ENCODE assay signal across 30 cellular contexts in the genomic region with DNA sequence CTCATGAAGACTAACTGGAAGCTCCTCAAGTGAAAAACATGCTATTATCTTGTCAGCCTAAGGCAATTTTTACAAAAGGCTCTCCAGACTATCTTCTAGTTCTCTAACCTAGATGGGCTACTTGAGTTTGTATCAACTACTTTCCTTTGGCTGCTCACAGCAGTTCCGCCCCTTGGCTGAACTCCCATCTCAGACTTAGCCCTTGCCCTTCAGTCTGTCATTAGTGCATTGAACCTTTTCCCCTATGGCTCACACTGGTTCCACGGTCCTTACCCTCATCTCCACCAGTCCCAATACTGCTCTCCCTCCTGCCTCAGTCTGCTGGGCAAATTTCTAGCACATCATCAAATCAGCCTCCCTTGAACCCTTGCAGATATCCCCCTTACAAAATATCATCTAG.
"Had no signal": no experiment of that assay in that cellular context is flagged by ENCODE, and none has a peak within 500 bp of the region (broad histone marks: within the 10 kb centered on the region; RNA-seq: fewer than 3 reads in every experiment).

No MANE protein-coding gene starts in this region.

- H3K4me3 ChIP-seq: adrenal gland, body of pancreas, esophagus muscularis mucosa, gastrocnemius medialis had no signal

- H3K36me3 ChIP-seq: adrenal gland, esophagus muscularis mucosa, gastrocnemius medialis had no signal

- H3K27ac ChIP-seq: adrenal gland, body of pancreas, esophagus muscularis mucosa, foreskin keratinocyte, gastrocnemius medialis had no signal

- H3K27me3 ChIP-seq: body of pancreas, esophagus muscularis mucosa, foreskin keratinocyte, gastrocnemius medialis had no signal

- DNase-seq: activated CD4-positive, alpha-beta memory T cell treated with anti-CD3 and anti-CD28 coated beads for 36 hours; activated CD4-positive, alpha-beta T cell treated with anti-CD3 and anti-CD28 coated beads for 36 hours; activated CD4-positive, alpha-beta T cell treated with anti-CD3 and anti-CD28 coated beads, Interleukin-2, amount 10 ng/mL, durations not matched to agents 24 days and 14 days; activated CD4-positive, CD25-positive, alpha-beta regulatory T cell; activated CD4-positive, CD25-positive, alpha-beta regulatory T cell treated with anti-CD3 and anti-CD28 coated beads, Interleukin-2, amount 50 U/mL, for 72 hours; activated CD8-positive, alpha-beta memory T cell treated with anti-CD3 and anti-CD28 coated beads, Interleukin-2, amount 10 ng/mL, durations not matched to agents 7 days and 5 days; activated CD8-positive, alpha-beta memory T cell treated with anti-CD3 and anti-CD28 coated beads, Interleukin-2, amount 50 U/mL, for 4 hours; activated CD8-positive, alpha-beta T cell treated with anti-CD3 and anti-CD28 coated beads, Interleukin-2, amount 10 ng/mL, durations not matched to agents 7 days and 5 days; activated effector memory CD4-positive, alpha-beta T cell treated with anti-CD3 and anti-CD28 coated beads, Interleukin-2, amount 50 U/mL, for 16 hours; activated naive CD4-positive, alpha-beta T cell treated with anti-CD3 and anti-CD28 coated beads for 36 hours; activated naive CD8-positive, alpha-beta T cell treated with anti-CD3 and anti-CD28 coated beads for 36 hours; activated naive CD8-positive, alpha-beta T cell treated with anti-CD3 and anti-CD28 coated beads, Interleukin-2, amount 50 U/mL, for 24 hours; activated T-cell treated with anti-CD3 and anti-CD28 coated beads, Interleukin-2, amount 50 U/mL, for 1 hour; activated T-cell treated with anti-CD3 and anti-CD28 coated beads, Interleukin-2, amount 50 U/mL, for 48 hours; adrenal gland; amygdala; aorta; body of pancreas; caudate nucleus; cortex of kidney; dermis blood vessel endothelial cell; effector CD4-positive, alpha-beta T cell; effector memory CD8-positive, alpha-beta T cell; erythroblast; foreskin keratinocyte; gastrocnemius medialis; glutamatergic neuron; T-helper 2 cell had no signal

- ATAC-seq: activated CD4-positive, alpha-beta T cell treated with anti-CD3 and anti-CD28 coated beads for 36 hours; activated CD8-positive, alpha-beta memory T cell treated with anti-CD3 and anti-CD28 coated beads, Interleukin-2, amount 10 ng/mL, durations not matched to agents 7 days and 5 days; activated CD8-positive, alpha-beta T cell treated with anti-CD3 and anti-CD28 coated beads, Interleukin-2, amount 10 ng/mL, durations not matched to agents 7 days and 5 days; activated naive CD8-positive, alpha-beta T cell treated with anti-CD3 and anti-CD28 coated beads, Interleukin-2, amount 50 U/mL, for 24 hours; body of pancreas; effector memory CD8-positive, alpha-beta T cell; foreskin keratinocyte; gastrocnemius medialis had no signal

- FAIRE-seq: colon had no signal

- H3K9me3 ChIP-seq: adrenal gland, body of pancreas had no signal

- H3K4me1 ChIP-seq: adrenal gland, body of pancreas, esophagus muscularis mucosa, foreskin keratinocyte, gastrocnemius medialis had no signal
